In genomic region chr9:35115680-35116538, GRCh38 we compare ENCODE assay signal across 8 cellular contexts. TPM values are rescaled to one million over a fixed set of nuclear protein-coding genes. Genes with fewer than 3 reads are reported as not detected.
DNase-seq lines count a peak whose midpoint lies in the region; FAIRE-seq and TF ChIP-seq lines count a peak whose summit lies in the region.

ATOSB (minus strand) TSS chr9:35115862; CDS start chr9:35108274, 7,588 bp downstream.

- CTCF ChIA-PET in HEK293T (lab: Yijun Ruan, JAX), result interaction anchor here (0.5 to 1.7 kb wide), 2 partner anchors 13 to 14 kb away, joined by 3 to 4 read pairs; no protein-coding TSS in a partner anchor
- CTCF ChIA-PET in activated naive CD4-positive, alpha-beta T cell treated with anti-CD3 and anti-CD28 coated beads for 36 hours (lab: Charles Lee), result interaction anchor here (0.7 to 3.0 kb wide), 9 partner anchors 12 to 564 kb away, joined by 3 to 21 read pairs (median 8); partner anchors contain the start of genes FANCG and STOML2

- peak within 1 kb of the TSS; percentile 89 for H3K4me3 Mint-ChIP-seq in activated naive CD4-positive, alpha-beta T cell treated with anti-CD3 and anti-CD28 coated beads for 36 hours

- no peaks in the 10 kb centered on the region for H3K27me3 ChIP-seq in neutrophil

- H3K4me1 ChIP-seq in neutrophil (ENCODE audit: control insufficient read depth in 1 of 2, insufficient read depth in 1 of 2, low read depth in 1 of 2, low read length in 1 of 2), result peaks cover 51 to 52% of the 10 kb centered on the region in 2 experiments

- H3K27me3 Mint-ChIP-seq in activated naive CD4-positive, alpha-beta T cell treated with anti-CD3 and anti-CD28 coated beads for 36 hours (ENCODE audit: low read depth), result no peaks in the 10 kb centered on the region

- H3K27ac ChIP-seq in neutrophil (peak within 1 kb of the TSS; percentile 98), substantia nigra (ENCODE audit: low read depth, low read length, poor library complexity, severe bottlenecking) (peak within 1 kb of the TSS; percentile 79)

- peaks cover 46% of the 10 kb centered on the region for H3K4me1 Mint-ChIP-seq in activated naive CD4-positive, alpha-beta T cell treated with anti-CD3 and anti-CD28 coated beads for 36 hours (ENCODE audit: low read depth)

- TF ChIP-seq CTCF in neutrophil (IDR thresholded peaks at IDR 0.05), result no peak

- H3K36me3 ChIP-seq in neutrophil, result no peaks in the 10 kb centered on the region

- POLR2A ChIA-PET in HEK293T (lab: Yijun Ruan, JAX), result interaction anchor here (0.7 to 1.9 kb wide), 4 partner anchors 13 to 46 kb away, joined by 3 to 5 read pairs (median 4); partner anchors contain the start of genes STOML2 and UNC13B

- in situ Hi-C loops in SK-MEL-5 (cut with HindIII; ENCODE audit: low pct_unique_long_range_greater_than_20kb, low sequenced_read_pairs), result no loop called here

- no peaks in the 10 kb centered on the region for H3K9me3 ChIP-seq in neutrophil

- H3K27ac Mint-ChIP-seq in activated naive CD4-positive, alpha-beta T cell treated with anti-CD3 and anti-CD28 coated beads for 36 hours, result peak within 1 kb of the TSS; percentile 80

- intact Hi-C loops in activated naive CD4-positive, alpha-beta T cell treated with anti-CD3 and anti-CD28 coated beads for 36 hours (cut with micrococcal nuclease), result loop anchor here (1.0 to 5.0 kb wide), 15 partner anchors 13 to 736 kb away; partner anchors contain the start of genes CREB3, DNAJB5, FAM221B and GBA2

- H3K36me3 Mint-ChIP-seq in activated naive CD4-positive, alpha-beta T cell treated with anti-CD3 and anti-CD28 coated beads for 36 hours (ENCODE audit: low read depth), result no peaks in the 10 kb centered on the region

- no peak for FAIRE-seq in frontal cortex (lab: Jason Lieb, UNC)

- no peaks in the 10 kb centered on the region for H3K9me3 Mint-ChIP-seq in activated naive CD4-positive, alpha-beta T cell treated with anti-CD3 and anti-CD28 coated beads for 36 hours

- peak within 1 kb of the TSS; percentile 77 to 85 for H3K4me3 ChIP-seq in neutrophil (ENCODE audit: low read depth in 1 of 2, low read length in 1 of 2)

- DNase-seq in GF-D8 (lab: John Stamatoyannopoulos, UW), result peak; percentile 89
- DNase-seq in HEK293T (ENCODE audit: extremely low spot score), result peak; percentile 89
- DNase-seq in MV-4-11 (lab: John Stamatoyannopoulos, UW), result peak; percentile 97
- peak; percentile 95 for DNase-seq in SK-MEL-5 (ENCODE audit: low read depth, low spot score)
- peak; percentile 93 for DNase-seq in activated naive CD4-positive, alpha-beta T cell treated with anti-CD3 and anti-CD28 coated beads for 36 hours
- peak; percentile 64 to 85 for DNase-seq in frontal cortex (ENCODE audit: low spot score in 2 of 2)
- peak; percentile 39 to 98 (median 86) for DNase-seq in substantia nigra (lab: John Stamatoyannopoulos, UW)

TF ChIP-seq in HEK293T, 16 proteins besides CTCF, POLR2A, EP300 and RAD21:
- TF ChIP-seq ZNF384 (IDR thresholded peaks at IDR 0.05) (no peak), HDGF (IDR thresholded peaks at IDR 0.05; ENCODE audit: borderline replicate concordance) (0 out of 2 replicates have a peak, but pooled peaks have one; percentile 34), SP1 (IDR thresholded peaks at IDR 0.05) (no peak), PKNOX1 (IDR thresholded peaks at IDR 0.05) (peak; percentile 84), L3MBTL2 (conservative IDR thresholded peaks at IDR 0.05) (peak; percentile 86)

RNA-seq across cellular contexts. Expression of gene ATOSB, which starts in this region (rescaled TPM):
- 18.3 and 22.1 TPM in 2 replicates for total RNA-seq in SK-MEL-5 (2014; rRNA removed; shearing (Covaris generic))
- 25.1 and 26.6 TPM in 2 replicates for polyA plus RNA-seq in SK-MEL-5 (2015; cell fraction: cytosol; rRNA removed)
- 25.7 and 32.0 TPM in 2 replicates for polyA plus RNA-seq in SK-MEL-5 (2015; cell fraction: nucleus; rRNA removed)
- 1 to 10 TPM; 3.4 to 3.7 TPM for total RNA-seq in activated naive CD4-positive, alpha-beta T cell treated with anti-CD3 and anti-CD28 coated beads for 36 hours
- 12.2 TPM for total RNA-seq in frontal cortex

Comparison
In these comparisons a context has a peak if more than half of its experiments do, and no peak if none do; other contexts are left out.
1. Peak in every context shown above with its lines: DNase-seq, H3K4me3 ChIP-seq and H3K27ac ChIP-seq.